Comparison of ENCODE assay signal across 1 cellular context in the genomic region with DNA sequence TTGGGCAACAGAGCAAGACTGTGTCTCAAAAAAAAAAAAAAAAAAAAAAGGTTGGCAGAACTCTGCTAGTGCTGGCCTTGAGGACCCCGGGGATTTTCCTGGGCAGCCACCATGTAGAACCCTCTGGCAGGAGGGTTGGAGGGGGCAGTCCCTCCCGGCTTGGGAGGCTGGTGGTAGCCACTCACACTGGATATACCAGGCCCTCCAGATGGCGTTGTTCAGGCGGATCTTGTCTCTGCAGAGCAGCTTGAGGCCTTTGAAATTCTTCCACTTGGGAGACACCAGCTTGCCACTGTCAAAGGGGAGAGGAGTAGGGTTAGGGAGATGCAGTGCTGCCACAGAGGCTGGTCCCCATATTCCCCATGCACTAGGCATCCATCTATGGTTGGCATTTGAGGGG.
TF ChIP-seq lines count a peak whose summit lies in the region.

No MANE protein-coding gene starts in this region.

TF ChIP-seq in HepG2, 621 proteins besides CTCF, POLR2A, EP300 and RAD21:
- 0 out of 2 replicates have a peak, but pooled peaks have one; percentile 17 for TF ChIP-seq HNRNPL (IDR thresholded peaks at IDR 0.05; ENCODE audit: low read depth, low read length)
- peak; percentile 47 for TF ChIP-seq RBFOX2 (IDR thresholded peaks at IDR 0.05; ENCODE audit: low read depth, low read length)
- no peak for TF ChIP-seq TBX3 (IDR thresholded peaks at IDR 0.05; ENCODE audit: borderline replicate concordance)
- TF ChIP-seq, protein P1, sequence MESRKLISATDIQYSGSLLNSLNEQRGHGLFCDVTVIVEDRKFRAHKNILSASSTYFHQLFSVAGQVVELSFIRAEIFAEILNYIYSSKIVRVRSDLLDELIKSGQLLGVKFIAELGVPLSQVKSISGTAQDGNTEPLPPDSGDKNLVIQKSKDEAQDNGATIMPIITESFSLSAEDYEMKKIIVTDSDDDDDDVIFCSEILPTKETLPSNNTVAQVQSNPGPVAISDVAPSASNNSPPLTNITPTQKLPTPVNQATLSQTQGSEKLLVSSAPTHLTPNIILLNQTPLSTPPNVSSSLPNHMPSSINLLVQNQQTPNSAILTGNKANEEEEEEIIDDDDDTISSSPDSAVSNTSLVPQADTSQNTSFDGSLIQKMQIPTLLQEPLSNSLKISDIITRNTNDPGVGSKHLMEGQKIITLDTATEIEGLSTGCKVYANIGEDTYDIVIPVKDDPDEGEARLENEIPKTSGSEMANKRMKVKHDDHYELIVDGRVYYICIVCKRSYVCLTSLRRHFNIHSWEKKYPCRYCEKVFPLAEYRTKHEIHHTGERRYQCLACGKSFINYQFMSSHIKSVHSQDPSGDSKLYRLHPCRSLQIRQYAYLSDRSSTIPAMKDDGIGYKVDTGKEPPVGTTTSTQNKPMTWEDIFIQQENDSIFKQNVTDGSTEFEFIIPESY (CRISPR knock-in tag; IDR thresholded peaks at IDR 0.05): 0 out of 2 replicates have a peak, but pooled peaks have one; percentile 30
- peak; percentile 18 for TF ChIP-seq RBM39 (IDR thresholded peaks at IDR 0.05; ENCODE audit: low read depth, low read length, poor library complexity, severe bottlenecking)
- no peak for TF ChIP-seq TEAD2 (CRISPR knock-in tag; IDR thresholded peaks at IDR 0.05)
